Comparison of ENCODE assay signal across 1 cellular context in genomic region chr6:164107297-164107995, GRCh38.
TF ChIP-seq lines count a peak whose summit lies in the region.

No MANE protein-coding gene starts in this region.

TF ChIP-seq in H1, 55 proteins besides CTCF, POLR2A, EP300 and RAD21 (continued from another document):
- TF ChIP-seq CHD7 (IDR thresholded peaks at IDR 0.05; ENCODE audit: insufficient replicate concordance, low read length): no peak
- TF ChIP-seq CREB1 (IDR thresholded peaks at IDR 0.05): no peak
- TF ChIP-seq MAFK (IDR thresholded peaks at IDR 0.05; ENCODE audit: low read depth, low read length): no peak
- TF ChIP-seq YY1 (IDR thresholded peaks at IDR 0.05; ENCODE audit: low read depth, low read length): no peak
- no peak for TF ChIP-seq GTF2F1 (IDR thresholded peaks at IDR 0.05; ENCODE audit: borderline replicate concordance, low read depth, low read length)
- TF ChIP-seq EGR1 (IDR thresholded peaks at IDR 0.05; ENCODE audit: borderline replicate concordance, low read depth, low read length): no peak
- TF ChIP-seq ATF2 (IDR thresholded peaks at IDR 0.05; ENCODE audit: low read length): no peak
- no peak for TF ChIP-seq JUND (IDR thresholded peaks at IDR 0.05; ENCODE audit: low read length)
- no peak for TF ChIP-seq SAP30 (IDR thresholded peaks at IDR 0.05; ENCODE audit: insufficient read depth, insufficient replicate concordance, low read length)
- TF ChIP-seq RNF2 (IDR thresholded peaks at IDR 0.05; ENCODE audit: borderline replicate concordance, low read depth, low read length, missing control alignments, poor library complexity, severe bottlenecking): no peak
- TF ChIP-seq TAF1 (IDR thresholded peaks at IDR 0.05; ENCODE audit: low read depth, low read length): no peak
TF ChIP-seq in H1: peak in this region for 0.
